In genomic region chr1:119687391-119688079, GRCh38 we compare ENCODE assay signal across 25 cellular contexts. TPM values are rescaled to one million over a fixed set of nuclear protein-coding genes. Genes with fewer than 3 reads are reported as not detected.
A peak's percentile ranks its signal among the peaks of the same experiment; 100 is the strongest.
DNase-seq lines count a peak whose midpoint lies in the region; ATAC-seq, FAIRE-seq and TF ChIP-seq lines count a peak whose summit lies in the region.
"Had no signal": no experiment of that assay in that cellular context is flagged by ENCODE, and none has a peak within 500 bp of the region (broad histone marks: within the 10 kb centered on the region; RNA-seq: fewer than 3 reads in every experiment).

No MANE protein-coding gene starts in this region.

- H3K79me2 ChIP-seq in HepG2 (ENCODE audit: insufficient read depth, low read length), result no peaks in the 10 kb centered on the region

- TF ChIP-seq CTCF in HepG2 (CRISPR knock-in tag; IDR thresholded peaks at IDR 0.05) (no peak), right lobe of liver (IDR thresholded peaks at IDR 0.05) (no peak), bronchial epithelial cell (IDR thresholded peaks at IDR 0.05; ENCODE audit: insufficient read depth, low read length, severe bottlenecking) (no peak), gastrocnemius medialis (IDR thresholded peaks at IDR 0.05 in 4 of 5, conservative IDR thresholded peaks at IDR 0.05 in 1 of 5) (no peak)

- H3K9me3 ChIP-seq in HepG2 (ENCODE audit: low read length) (no peaks in the 10 kb centered on the region), right lobe of liver (no peaks in the 10 kb centered on the region), gastrocnemius medialis (no peaks in the 10 kb centered on the region)
- H3K9me3 ChIP-seq: adrenal gland, pancreas, upper lobe of right lung had no signal

- TF ChIP-seq RAD21 in HepG2 (CRISPR knock-in tag; IDR thresholded peaks at IDR 0.05), result no peak

- H3K4me3 ChIP-seq in HepG2 (replicated peaks in 1 of 3; ENCODE audit: insufficient read depth in 1 of 3, low read depth in 2 of 3, low read length in 3 of 3), result no peak overlapping the region
- no peak overlapping the region for H3K4me3 ChIP-seq in right lobe of liver
- no peak overlapping the region for H3K4me3 ChIP-seq in bronchial epithelial cell (ENCODE audit: low read depth, low read length)
- H3K4me3 ChIP-seq in gastrocnemius medialis, result no peak overlapping the region
- H3K4me3 ChIP-seq: adrenal gland; BLaER1 treated with 17β-estradiol and CSF1 and Interleukin-3, amounts not matched to agents 10 nM and 100 nM; heart right ventricle; pancreas; upper lobe of right lung had no signal

- intact Hi-C loops in HepG2 (cut with micrococcal nuclease; ENCODE audit: unreplicated experiment) (no loop called here), right lobe of liver (cut with DNase I) (no loop called here), gastrocnemius medialis (cut with DNase I; ENCODE audit: low total_unique reads) (no loop called here), posterior vena cava (cut with DNase I) (no loop called here)

- H3K27me3 ChIP-seq in HepG2 (ENCODE audit: control insufficient read depth in 1 of 2, insufficient read depth in 2 of 2, low read length in 2 of 2) (no peaks in the 10 kb centered on the region), right lobe of liver (no peaks in the 10 kb centered on the region), bronchial epithelial cell (ENCODE audit: control insufficient read depth, insufficient read depth, low read length) (no peaks in the 10 kb centered on the region), gastrocnemius medialis (no peaks in the 10 kb centered on the region)
- H3K27me3 ChIP-seq: adrenal gland; BLaER1 treated with 17β-estradiol and CSF1 and Interleukin-3, amounts not matched to agents 10 nM and 100 nM; heart right ventricle; pancreas; upper lobe of right lung had no signal

- no peak overlapping the region for H3K9ac ChIP-seq in HepG2 (ENCODE audit: insufficient read depth, low read depth, low read length)
- H3K9ac ChIP-seq: BLaER1 treated with 17β-estradiol and CSF1 and Interleukin-3, amounts not matched to agents 10 nM and 100 nM had no signal

- no peaks in the 10 kb centered on the region for H3K36me3 ChIP-seq in HepG2 (replicated peaks in 1 of 2; ENCODE audit: control insufficient read depth in 1 of 2, insufficient read depth in 2 of 2, low read length in 2 of 2)
- no peaks in the 10 kb centered on the region for H3K36me3 ChIP-seq in right lobe of liver
- H3K36me3 ChIP-seq in bronchial epithelial cell (ENCODE audit: control insufficient read depth, insufficient read depth, low read length), result no peaks in the 10 kb centered on the region
- H3K36me3 ChIP-seq in gastrocnemius medialis, result no peaks in the 10 kb centered on the region
- H3K36me3 ChIP-seq: adrenal gland; BLaER1 treated with 17β-estradiol and CSF1 and Interleukin-3, amounts not matched to agents 10 nM and 100 nM; heart right ventricle; pancreas; upper lobe of right lung had no signal

- POLR2A ChIA-PET in HepG2 (lab: Yijun Ruan, JAX), result interaction anchor here (1.2 kb wide), 1 partner anchor 24 kb away, joined by 4 read pairs; the partner anchor contains the start of gene PHGDH

- no peak for DNase-seq in HepG2 (ENCODE audit: low spot score)
- no peak for DNase-seq in right lobe of liver
- DNase-seq in bronchial epithelial cell (ENCODE audit: low read depth), result peak; percentile 90
- DNase-seq in iris pigment epithelial cell (ENCODE audit: low read depth), result peak; percentile 33
- DNase-seq in gastrocnemius medialis, result no peak
- no peak for DNase-seq in posterior vena cava (ENCODE audit: low spot score)
- DNase-seq: activated CD4-positive, alpha-beta T cell treated with anti-CD3 and anti-CD28 coated beads, Interleukin-2, amount 10 ng/mL, durations not matched to agents 7 days and 5 days; activated gamma-delta T cell; central memory CD4-positive, alpha-beta T cell; effector CD4-positive, alpha-beta T cell; GDM1; heart right ventricle; KBM-7; MV-4-11; naive thymus-derived CD4-positive, alpha-beta T cell; NCI-H1930; SHP77 treated with DMSO at 0.1 percent for 48 hours; stimulated activated CD4-positive, alpha-beta T cell treated with anti-CD3 and anti-CD28 coated beads, Interleukin-2, amount 100 ng/mL, for 48 hours; T-helper 1 cell; upper lobe of right lung had no signal

- in situ Hi-C loops in HepG2 (cut with HindIII; ENCODE audit: extremely low pct_ligation_motif_present, low pct_unique_long_range_greater_than_20kb), result no loop called here
- in situ Hi-C loops in gastrocnemius medialis (cut with MboI; ENCODE audit: low sequenced_read_pairs in 4 of 4), result no loop called here

- H4K20me1 ChIP-seq in HepG2 (ENCODE audit: insufficient read depth, low read length), result no peaks in the 10 kb centered on the region
- H4K20me1 ChIP-seq: BLaER1 treated with 17β-estradiol and CSF1 and Interleukin-3, amounts not matched to agents 10 nM and 100 nM had no signal

- H3K27ac ChIP-seq in HepG2 (ENCODE audit: extremely low read length, insufficient read depth, low read length) (no peak overlapping the region), right lobe of liver (no peak overlapping the region), gastrocnemius medialis (no peak overlapping the region)
- H3K27ac ChIP-seq: adrenal gland; BLaER1 treated with 17β-estradiol and CSF1 and Interleukin-3, amounts not matched to agents 10 nM and 100 nM; heart right ventricle; upper lobe of right lung had no signal

- ATAC-seq in HepG2 (no peak), right lobe of liver (no peak), HG03565 (IDR thresholded peaks at IDR 0.05; ENCODE audit: unreplicated experiment) (no peak), gastrocnemius medialis (no peak), GM19035 (IDR thresholded peaks at IDR 0.05; ENCODE audit: unreplicated experiment) (no peak)
- ATAC-seq: heart right ventricle; naive thymus-derived CD4-positive, alpha-beta T cell; upper lobe of right lung had no signal

- TF ChIP-seq POLR2A in HepG2 (IDR thresholded peaks at IDR 0.05; ENCODE audit: insufficient read depth in 1 of 2, low read depth in 2 of 2, low read length in 2 of 2) (no peak), right lobe of liver (IDR thresholded peaks at IDR 0.05) (no peak), gastrocnemius medialis (IDR thresholded peaks at IDR 0.05) (no peak)

- CTCF ChIA-PET in HepG2 (lab: Yijun Ruan, JAX; ENCODE audit: low intra/inter-chr PET ratio, low total read pairs), result no interaction called here

- no peak overlapping the region for H2AFZ ChIP-seq in HepG2 (ENCODE audit: low read length)

- no peaks in the 10 kb centered on the region for H3K4me1 ChIP-seq in HepG2 (ENCODE audit: insufficient read depth, low read length)
- H3K4me1 ChIP-seq in right lobe of liver, result no peaks in the 10 kb centered on the region
- no peaks in the 10 kb centered on the region for H3K4me1 ChIP-seq in gastrocnemius medialis
- H3K4me1 ChIP-seq: adrenal gland; BLaER1 treated with 17β-estradiol and CSF1 and Interleukin-3, amounts not matched to agents 10 nM and 100 nM; heart right ventricle; upper lobe of right lung had no signal

- FAIRE-seq in HepG2 (lab: Jason Lieb, UNC) (no peak), bronchial epithelial cell (lab: Jason Lieb, UNC) (no peak)
- FAIRE-seq: pancreas had no signal

- no TSS peak for BruUV-seq in HepG2 (replicated peaks; lab: Mats Ljungman, UMichigan)

- H3K4me2 ChIP-seq in HepG2 (ENCODE audit: low read depth, low read length), result no peak overlapping the region
- H3K4me2 ChIP-seq: BLaER1 treated with 17β-estradiol and CSF1 and Interleukin-3, amounts not matched to agents 10 nM and 100 nM had no signal

- no peak for TF ChIP-seq EP300 in HepG2 (IDR thresholded peaks at IDR 0.05; ENCODE audit: low read depth in 2 of 2, low read length in 2 of 2)
- no peak for TF ChIP-seq EP300 in HepG2 (CRISPR knock-in tag; IDR thresholded peaks at IDR 0.05; ENCODE audit: borderline replicate concordance)

- WGBS in HepG2 (ENCODE audit: low lambda C conversion rate), result 13% methylated on average over 3 of the region's 3 CpGs
- 61% methylated on average over 3 of the region's 3 CpGs for WGBS in right lobe of liver (ENCODE audit: insufficient coverage, low coverage, low lambda C conversion rate, missing lambda C conversion rate)

RNA-seq across cellular contexts. Expression of gene PHGDH, which starts 24.2 kb away (rescaled TPM):
- total RNA-seq in HepG2 (2016; rRNA removed; fragmentation: Illumina TruSeq; extraction: Trizol), result 133 and 163 TPM in 2 replicates
- 21.0 and 24.9 TPM in 2 replicates for total RNA-seq in HepG2 (2016; cell fraction: cytosol; rRNA removed; fragmentation: Illumina TruSeq; extraction: Trizol; ENCODE audit: low read depth)
- 129 and 150 TPM in 2 replicates for total RNA-seq in HepG2 (2016; cell fraction: insoluble cytoplasmic fraction; rRNA removed; fragmentation: Illumina TruSeq; extraction: Trizol)
- 39.4 and 42.4 TPM in 2 replicates for total RNA-seq in HepG2 (2016; cell fraction: membrane; rRNA removed; fragmentation: Illumina TruSeq; extraction: Trizol)
- 97.4 and 99.8 TPM in 2 replicates for total RNA-seq in HepG2 (2016; cell fraction: nucleus; rRNA removed; fragmentation: Illumina TruSeq; extraction: Trizol)
- polyA plus RNA-seq in HepG2 (2011; rRNA removed), result 95.8 and 115 TPM in 2 replicates
- 75.7 and 106 TPM in 2 replicates for polyA plus RNA-seq in HepG2 (2011; cell fraction: cytosol; rRNA removed)
- polyA plus RNA-seq in HepG2 (2011; cell fraction: nucleus; rRNA removed), result 121 and 144 TPM in 2 replicates
- polyA plus RNA-seq in HepG2 (2012), result 256 and 310 TPM in 2 replicates
- polyA plus RNA-seq in HepG2 (2016; cell fraction: cytosol; fragmentation: Illumina TruSeq; extraction: Trizol; ENCODE audit: low read depth), result 30.4 and 30.8 TPM in 2 replicates
- 194 and 210 TPM in 2 replicates for polyA plus RNA-seq in HepG2 (2016; cell fraction: insoluble cytoplasmic fraction; fragmentation: Illumina TruSeq; extraction: Trizol; ENCODE audit: low read depth)
- 33.7 and 34.4 TPM in 2 replicates for polyA plus RNA-seq in HepG2 (2016; cell fraction: membrane; fragmentation: Illumina TruSeq; extraction: Trizol; ENCODE audit: low read depth)
- polyA plus RNA-seq in HepG2 (2016; cell fraction: nucleus; fragmentation: Illumina TruSeq; extraction: Trizol; ENCODE audit: insufficient read depth, low read depth), result 169 and 170 TPM in 2 replicates
- polyA minus RNA-seq in HepG2 (2011; rRNA and poly(A)+ RNA removed; ENCODE audit: low replicate concordance), result 247 and 513 TPM in 2 replicates
- 80.2 and 88.3 TPM in 2 replicates for polyA minus RNA-seq in HepG2 (2011; cell fraction: cytosol; rRNA and poly(A)+ RNA removed)
- 109 and 121 TPM in 2 replicates for polyA minus RNA-seq in HepG2 (2011; cell fraction: nucleus; rRNA and poly(A)+ RNA removed)
- total RNA-seq in right lobe of liver, result 100 to 1,000 TPM in 1 of 6 experiments, 10 to 100 TPM in 5; 51.2 to 151 (median 74.0) TPM
- 168 and 207 TPM in 2 replicates for total RNA-seq in bronchial epithelial cell
- total RNA-seq in gastrocnemius medialis, result 1 to 10 TPM in 2 of 4 donors, under 1 TPM in 1, not detected in 1; 0.86 to 7.1 (median 2.3) TPM
- total RNA-seq in posterior vena cava, result 10 to 100 TPM; 27.8 to 86.4 TPM

RNA-seq across cellular contexts. Expression of gene ZNF697, which starts 39.5 kb away (rescaled TPM):
- total RNA-seq in HepG2 (2016; rRNA removed; fragmentation: Illumina TruSeq; extraction: Trizol) (7.1 and 7.3 TPM in 2 replicates), right lobe of liver (1 to 10 TPM; 2.6 to 6.9 (median 3.4) TPM), bronchial epithelial cell (3.7 and 5.5 TPM in 2 replicates), gastrocnemius medialis (1 to 10 TPM; 1.4 to 3.1 (median 2.9) TPM), posterior vena cava (1 to 10 TPM; 5.0 to 5.9 TPM)
- 0.62 and 0.71 TPM in 2 replicates for total RNA-seq in HepG2 (2016; cell fraction: cytosol; rRNA removed; fragmentation: Illumina TruSeq; extraction: Trizol; ENCODE audit: low read depth)
- 6.7 and 7.7 TPM in 2 replicates for total RNA-seq in HepG2 (2016; cell fraction: insoluble cytoplasmic fraction; rRNA removed; fragmentation: Illumina TruSeq; extraction: Trizol)
- total RNA-seq in HepG2 (2016; cell fraction: membrane; rRNA removed; fragmentation: Illumina TruSeq; extraction: Trizol), result 2.9 and 3.1 TPM in 2 replicates
- 6.0 and 6.7 TPM in 2 replicates for total RNA-seq in HepG2 (2016; cell fraction: nucleus; rRNA removed; fragmentation: Illumina TruSeq; extraction: Trizol)
- polyA plus RNA-seq in HepG2 (2011; rRNA removed), result 2.3 and 2.5 TPM in 2 replicates
- polyA plus RNA-seq in HepG2 (2011; cell fraction: cytosol; rRNA removed), result 1.6 and 1.9 TPM in 2 replicates
- 4.2 and 4.6 TPM in 2 replicates for polyA plus RNA-seq in HepG2 (2011; cell fraction: nucleus; rRNA removed)
- polyA plus RNA-seq in HepG2 (2012), result 3.8 and 4.2 TPM in 2 replicates
- polyA plus RNA-seq in HepG2 (2016; cell fraction: cytosol; fragmentation: Illumina TruSeq; extraction: Trizol; ENCODE audit: low read depth), result 0.28 and 0.36 TPM in 2 replicates
- 6.6 and 6.9 TPM in 2 replicates for polyA plus RNA-seq in HepG2 (2016; cell fraction: insoluble cytoplasmic fraction; fragmentation: Illumina TruSeq; extraction: Trizol; ENCODE audit: low read depth)
- polyA plus RNA-seq in HepG2 (2016; cell fraction: membrane; fragmentation: Illumina TruSeq; extraction: Trizol; ENCODE audit: low read depth), result 1.2 and 1.4 TPM in 2 replicates
- polyA plus RNA-seq in HepG2 (2016; cell fraction: nucleus; fragmentation: Illumina TruSeq; extraction: Trizol; ENCODE audit: insufficient read depth, low read depth), result 8.0 and 9.2 TPM in 2 replicates
- polyA minus RNA-seq in HepG2 (2011; rRNA and poly(A)+ RNA removed; ENCODE audit: low replicate concordance), result 2.2 and 6.9 TPM in 2 replicates
- polyA minus RNA-seq in HepG2 (2011; cell fraction: cytosol; rRNA and poly(A)+ RNA removed), result 5.0 and 5.1 TPM in 2 replicates
- 13.9 and 14.8 TPM in 2 replicates for polyA minus RNA-seq in HepG2 (2011; cell fraction: nucleus; rRNA and poly(A)+ RNA removed)
- polyA plus RNA-seq: naive thymus-derived CD4-positive, alpha-beta T cell had no signal

Comparison
In these comparisons a context has a peak if more than half of its experiments do, and no peak if none do; other contexts are left out.
1. DNase-seq: peak in bronchial epithelial cell (single experiment) and iris pigment epithelial cell (single experiment); none in HepG2 (single experiment), right lobe of liver (0 of 3), gastrocnemius medialis (0 of 2) and posterior vena cava (single experiment).